In the genomic region with DNA sequence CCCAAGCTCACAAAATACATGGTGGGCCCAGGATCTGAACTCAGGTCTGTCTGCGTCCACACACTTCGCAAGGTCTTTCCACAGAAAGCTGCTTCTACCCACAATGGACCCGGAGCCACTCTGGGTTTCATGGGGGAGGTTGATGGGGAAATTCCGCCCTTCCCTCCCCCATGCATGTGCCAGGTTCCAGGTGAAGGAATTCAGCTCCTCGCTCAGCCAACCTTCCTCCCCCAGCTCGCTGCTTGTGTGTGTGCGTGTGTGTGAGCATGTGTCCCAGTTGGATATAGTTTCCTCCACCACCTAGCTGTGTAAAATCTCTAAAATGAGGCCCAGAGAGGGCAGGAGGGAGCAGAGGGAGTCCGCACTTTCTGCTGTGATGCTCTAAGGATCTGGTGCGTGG, we compare ENCODE assay signal across 20 cellular contexts. TPM values are rescaled to one million over a fixed set of nuclear protein-coding genes. Genes with fewer than 3 reads are reported as not detected.
DNase-seq lines count a peak whose midpoint lies in the region; ATAC-seq, FAIRE-seq and TF ChIP-seq lines count a peak whose summit lies in the region.
"Had no signal": no experiment of that assay in that cellular context is flagged by ENCODE, and none has a peak within 500 bp of the region (broad histone marks: within the 10 kb centered on the region; RNA-seq: fewer than 3 reads in every experiment).

No MANE protein-coding gene starts in this region.

- no peaks in the 10 kb centered on the region for H3K9me3 Mint-ChIP-seq in natural killer cell
- no peaks in the 10 kb centered on the region for H3K9me3 Mint-ChIP-seq in natural killer cell treated with Interleukin-12 subunit alpha and Interleukin-12 subunit beta and Interleukin-15 and Interleukin-18, amount 100 ng/mL, for 72 hours

- FAIRE-seq in endothelial cell of umbilical vein (lab: Jason Lieb, UNC) = no peak

- peak overlapping the region; percentile 87 for H3K4me3 Mint-ChIP-seq in natural killer cell
- H3K4me3 Mint-ChIP-seq in natural killer cell treated with Interleukin-12 subunit alpha and Interleukin-12 subunit beta and Interleukin-15 and Interleukin-18, amount 100 ng/mL, for 72 hours = no peak overlapping the region

- no peaks in the 10 kb centered on the region for H3K9me1 ChIP-seq in endothelial cell of umbilical vein (replicated peaks; ENCODE audit: control insufficient read depth, extremely low read depth, insufficient read depth, low read length)

- H3K27me3 ChIP-seq in endothelial cell of umbilical vein (ENCODE audit: control insufficient read depth in 2 of 2, insufficient read depth in 2 of 2, low read length in 2 of 2) (no peaks in the 10 kb centered on the region), muscle layer of colon (ENCODE audit: control insufficient read depth in 1 of 2, insufficient read depth in 2 of 2, low read length in 2 of 2) (no peaks in the 10 kb centered on the region)
- H3K27me3 ChIP-seq: body of pancreas, thyroid gland had no signal

- H3K9ac ChIP-seq in endothelial cell of umbilical vein (replicated peaks; ENCODE audit: extremely low read depth, insufficient read depth, low read length) (no peak overlapping the region), muscle layer of colon (ENCODE audit: low read length) (peak overlapping the region; percentile 32)

- H3K4me2 ChIP-seq in endothelial cell of umbilical vein (ENCODE audit: insufficient read depth, low read length) = peak overlapping the region; percentile 75
- H3K4me2 ChIP-seq: PC-9 had no signal

- CTCF ChIA-PET in endothelial cell of umbilical vein (lab: Charles Lee) = interaction anchor here (2.1 kb wide), 1 partner anchor 247 kb away, joined by 6 read pairs; no protein-coding TSS in a partner anchor

- no TSS peak for BruUV-seq in endothelial cell of umbilical vein (replicated peaks; lab: Mats Ljungman, UMichigan)

- no peaks in the 10 kb centered on the region for H4K20me1 ChIP-seq in endothelial cell of umbilical vein (replicated peaks; ENCODE audit: control insufficient read depth, extremely low read depth, insufficient read depth, low read length)

- no peak overlapping the region for H3K27ac ChIP-seq in endothelial cell of umbilical vein (ENCODE audit: insufficient read depth, low read depth, low read length)
- peak overlapping the region; percentile 85 for H3K27ac ChIP-seq in muscle layer of colon (ENCODE audit: low read depth, low read length)
- H3K27ac ChIP-seq: PC-9, thyroid gland had no signal

- no peaks in the 10 kb centered on the region for H3K36me3 ChIP-seq in endothelial cell of umbilical vein (ENCODE audit: control insufficient read depth in 2 of 2, extremely low read depth in 1 of 2, insufficient read depth in 2 of 2, low read length in 2 of 2)
- no peaks in the 10 kb centered on the region for H3K36me3 ChIP-seq in muscle layer of colon (ENCODE audit: insufficient read depth, low read length)
- H3K36me3 ChIP-seq: thyroid gland had no signal

- H3K36me3 Mint-ChIP-seq in natural killer cell = no peaks in the 10 kb centered on the region
- H3K36me3 Mint-ChIP-seq in natural killer cell treated with Interleukin-12 subunit alpha and Interleukin-12 subunit beta and Interleukin-15 and Interleukin-18, amount 100 ng/mL, for 72 hours = no peaks in the 10 kb centered on the region
- H3K36me3 Mint-ChIP-seq: activated CD8-positive, alpha-beta memory T cell treated with anti-CD3 and anti-CD28 coated beads, Interleukin-2, amount 10 ng/mL, durations not matched to agents 7 days and 5 days had no signal

- H3K4me1 ChIP-seq in endothelial cell of umbilical vein (ENCODE audit: control insufficient read depth, extremely low read depth, insufficient read depth, low read length) (peaks cover 29% of the 10 kb centered on the region), muscle layer of colon (ENCODE audit: insufficient read depth, low read length) (peaks cover 62% of the 10 kb centered on the region)

- dilution Hi-C loops in endothelial cell of umbilical vein (cut with MboI; ENCODE audit: extremely low pct_ligation_motif_present, low sequenced_read_pairs) = loop anchor here (25.0 kb wide), 1 partner anchor 260 kb away; no protein-coding TSS in a partner anchor

- H3K27me3 Mint-ChIP-seq in natural killer cell (ENCODE audit: low read depth in 2 of 2) = peaks cover 9 to 15% of the 10 kb centered on the region in 2 donors
- peaks cover 9 to 12% of the 10 kb centered on the region in 2 donors for H3K27me3 Mint-ChIP-seq in natural killer cell treated with Interleukin-12 subunit alpha and Interleukin-12 subunit beta and Interleukin-15 and Interleukin-18, amount 100 ng/mL, for 72 hours

- H2AFZ ChIP-seq in endothelial cell of umbilical vein (ENCODE audit: low read depth, low read length) = no peak overlapping the region
- H2AFZ ChIP-seq: PC-9 had no signal

- POLR2A ChIA-PET in endothelial cell of umbilical vein (lab: Charles Lee) = interaction anchor here (0.6 kb wide), 1 partner anchor 354 kb away, joined by 8 read pairs; no protein-coding TSS in a partner anchor

- TF ChIP-seq CTCF in natural killer cell (IDR thresholded peaks at IDR 0.05) (no peak), endothelial cell of umbilical vein (IDR thresholded peaks at IDR 0.05; ENCODE audit: extremely low read depth in 1 of 2, insufficient read depth in 1 of 2, low read depth in 1 of 2, low read length in 2 of 2) (no peak)

- DNase-seq in natural killer cell (no peak), endothelial cell of umbilical vein (ENCODE audit: low read depth, low spot score) (no peak), RPMI8226 (no peak), SKM-1 (lab: John Stamatoyannopoulos, UW; ENCODE audit: unreplicated experiment) (no peak)
- DNase-seq in natural killer cell treated with Interleukin-12 subunit alpha and Interleukin-12 subunit beta and Interleukin-15 and Interleukin-18, amount 100 ng/mL, for 72 hours (ENCODE audit: low spot score) = no peak
- DNase-seq: activated CD8-positive, alpha-beta memory T cell treated with anti-CD3 and anti-CD28 coated beads, Interleukin-2, amount 10 ng/mL, durations not matched to agents 7 days and 5 days; body of pancreas; effector CD8-positive, alpha-beta T cell; H7; islet precursor cell; NCI-H1694 treated with DMSO at 0.1 percent for 48 hours; PC-9; stimulated activated CD4-positive, alpha-beta T cell treated with anti-CD3 and anti-CD28 coated beads, Interleukin-15, amount 100 ng/mL, for 24 hours; SW 1271; thyroid gland had no signal

- intact Hi-C loops in natural killer cell (cut with micrococcal nuclease) (no loop called here), endothelial cell of umbilical vein (cut with micrococcal nuclease) (loop anchor here (5.0 kb wide), 1 partner anchor 440 kb away; no protein-coding TSS in a partner anchor)

- no peak overlapping the region for H3K27ac Mint-ChIP-seq in natural killer cell
- H3K27ac Mint-ChIP-seq in natural killer cell treated with Interleukin-12 subunit alpha and Interleukin-12 subunit beta and Interleukin-15 and Interleukin-18, amount 100 ng/mL, for 72 hours = no peak overlapping the region
- H3K27ac Mint-ChIP-seq: activated CD8-positive, alpha-beta memory T cell treated with anti-CD3 and anti-CD28 coated beads, Interleukin-2, amount 10 ng/mL, durations not matched to agents 7 days and 5 days; progenitor cell of endocrine pancreas had no signal

- H3K4me1 Mint-ChIP-seq in natural killer cell = peaks cover 16 to 17% of the 10 kb centered on the region in 2 donors
- H3K4me1 Mint-ChIP-seq in natural killer cell treated with Interleukin-12 subunit alpha and Interleukin-12 subunit beta and Interleukin-15 and Interleukin-18, amount 100 ng/mL, for 72 hours (ENCODE audit: low read depth in 2 of 2) = peaks cover 6 to 13% of the 10 kb centered on the region in 2 donors

- H3K9me3 ChIP-seq in endothelial cell of umbilical vein (replicated peaks; ENCODE audit: control insufficient read depth, insufficient read depth, low read length) (no peaks in the 10 kb centered on the region), muscle layer of colon (ENCODE audit: low read length) (no peaks in the 10 kb centered on the region)
- H3K9me3 ChIP-seq: body of pancreas, thyroid gland had no signal

- no peak for TF ChIP-seq POLR2A in endothelial cell of umbilical vein (IDR thresholded peaks at IDR 0.05; ENCODE audit: low read depth, low read length)

- ATAC-seq in natural killer cell (no peak), HG03280 (IDR thresholded peaks at IDR 0.05; ENCODE audit: unreplicated experiment) (no peak), GM21529 (IDR thresholded peaks at IDR 0.05; ENCODE audit: unreplicated experiment) (no peak)
- ATAC-seq in natural killer cell treated with Interleukin-12 subunit alpha and Interleukin-12 subunit beta and Interleukin-15 and Interleukin-18, amount 100 ng/mL, for 72 hours = no peak
- ATAC-seq: body of pancreas had no signal

- H3K4me3 ChIP-seq in endothelial cell of umbilical vein (replicated peaks in 1 of 3; ENCODE audit: insufficient read depth in 1 of 3, low read depth in 1 of 3, low read length in 3 of 3) (peak overlapping the region in 1 of 3 experiments; percentile 42), muscle layer of colon (ENCODE audit: low read depth in 1 of 2, low read length in 2 of 2) (peak overlapping the region; percentile 78 to 86)
- H3K4me3 ChIP-seq: body of pancreas, PC-9 had no signal

- no peaks in the 10 kb centered on the region for H3K79me2 ChIP-seq in endothelial cell of umbilical vein (ENCODE audit: control insufficient read depth, insufficient read depth, low read length)

TF ChIP-seq in endothelial cell of umbilical vein, 7 proteins besides CTCF, POLR2A, EP300 and RAD21 (continues in another document):
- TF ChIP-seq JUN (IDR thresholded peaks at IDR 0.05; ENCODE audit: borderline replicate concordance, insufficient read depth, insufficient read length, low read depth) (no peak), GATA2 (IDR thresholded peaks at IDR 0.05; ENCODE audit: insufficient read depth, insufficient read length, low read depth, low read length) (no peak), POLR2AphosphoS5 (IDR thresholded peaks at IDR 0.05; ENCODE audit: insufficient read depth, low read depth, low read length) (no peak)
- TF ChIP-seq, protein P1, sequence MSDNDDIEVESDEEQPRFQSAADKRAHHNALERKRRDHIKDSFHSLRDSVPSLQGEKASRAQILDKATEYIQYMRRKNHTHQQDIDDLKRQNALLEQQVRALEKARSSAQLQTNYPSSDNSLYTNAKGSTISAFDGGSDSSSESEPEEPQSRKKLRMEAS (IDR thresholded peaks at IDR 0.05; ENCODE audit: insufficient read depth, insufficient read length) = no peak

RNA-seq across cellular contexts. Expression of a gene that starts 1.0 kb away (rescaled TPM):
- total RNA-seq in natural killer cell (10 to 100 TPM in 1 of 3 donors, 1 to 10 TPM in 2; 2.1 to 11.3 (median 9.2) TPM), endothelial cell of umbilical vein (14.6 and 45.2 TPM in 2 replicates)
- total RNA-seq in natural killer cell treated with Interleukin-12 subunit alpha and Interleukin-12 subunit beta and Interleukin-15 and Interleukin-18, amount 100 ng/mL, for 72 hours = under 1 TPM; 0.69 to 0.89 TPM
- polyA plus RNA-seq in endothelial cell of umbilical vein = 37.6 and 43.9 TPM in 2 replicates
- 27.8 and 31.2 TPM in 2 replicates for polyA plus RNA-seq in endothelial cell of umbilical vein (2011; cell fraction: cytosol; rRNA removed)
- polyA plus RNA-seq in endothelial cell of umbilical vein (2011; cell fraction: nucleus; rRNA removed) = 30.7 and 40.6 TPM in 2 replicates
- 43.2 and 61.0 TPM in 2 replicates for polyA plus RNA-seq in endothelial cell of umbilical vein (2012)
- polyA minus RNA-seq in endothelial cell of umbilical vein = 37.7 and 53.6 TPM in 2 replicates
- polyA minus RNA-seq in endothelial cell of umbilical vein (2011; cell fraction: cytosol; rRNA and poly(A)+ RNA removed) = 3.9 TPM
- polyA minus RNA-seq in endothelial cell of umbilical vein (2011; cell fraction: nucleus; rRNA and poly(A)+ RNA removed) = 8.8 and 9.8 TPM in 2 replicates
- total RNA-seq: A172 had no signal
